30 cellular contexts compared by ENCODE assay signal in the genomic region with DNA sequence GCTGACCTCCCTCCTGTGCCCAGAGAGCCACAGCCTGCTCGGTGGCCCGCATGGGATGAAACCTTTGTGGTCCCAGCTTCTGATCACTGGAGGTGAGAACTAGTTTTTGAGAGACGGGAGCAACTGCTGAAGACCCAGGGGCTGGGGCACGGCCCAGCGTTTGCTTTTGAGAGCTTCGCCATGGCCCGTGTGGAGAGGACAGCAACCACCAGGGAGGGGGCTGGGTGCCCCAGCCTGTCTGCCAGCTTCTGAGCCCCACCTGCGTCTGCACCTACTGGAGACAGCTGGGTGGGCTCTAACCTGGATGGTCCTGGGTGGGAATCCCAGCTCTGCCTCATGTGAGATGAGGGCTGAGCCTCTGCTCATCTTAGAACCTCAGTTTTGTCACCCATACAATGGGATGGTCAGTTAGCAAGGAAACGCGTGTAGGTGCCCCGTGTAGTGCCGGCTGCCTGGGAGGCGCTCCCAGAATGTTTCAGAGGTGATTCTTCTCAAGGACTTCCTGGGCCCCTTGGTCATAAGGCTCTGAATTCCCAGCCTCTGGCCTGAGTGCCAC. TPM values are rescaled to one million over a fixed set of nuclear protein-coding genes. Genes with fewer than 3 reads are reported as not detected.
"Had no signal": no experiment of that assay in that cellular context is flagged by ENCODE, and none has a peak within 500 bp of the region (broad histone marks: within the 10 kb centered on the region; RNA-seq: fewer than 3 reads in every experiment).

No MANE protein-coding gene starts in this region.

- H3K9ac ChIP-seq: neural progenitor cell had no signal

- H3K27ac ChIP-seq: neural progenitor cell, ovary, prostate gland, suprapubic skin, thoracic aorta, tibial artery, upper lobe of right lung had no signal

- H3K36me3 Mint-ChIP-seq: immature natural killer cell; mesothelial cell of epicardium; naive B cell; natural killer cell; neural progenitor cell; stimulated activated effector memory CD8-positive, alpha-beta T cell treated with anti-CD3 and anti-CD28 coated beads, Interleukin-12 subunit alpha, Interleukin-12 subunit beta, amount 100 ng/mL, for 72 hours had no signal

- H2AFZ ChIP-seq: neural progenitor cell had no signal

- H3K4me3 ChIP-seq: left ventricle myocardium inferior, lung, neural progenitor cell, ovary, prostate gland, sigmoid colon, spleen, suprapubic skin, thoracic aorta, tibial artery, upper lobe of right lung had no signal

- ATAC-seq: natural killer cell; right cardiac atrium; stimulated activated effector memory CD8-positive, alpha-beta T cell treated with anti-CD3 and anti-CD28 coated beads, Interleukin-12 subunit alpha, Interleukin-12 subunit beta, amount 100 ng/mL, for 72 hours; upper lobe of right lung had no signal

- H3K27ac Mint-ChIP-seq: immature natural killer cell; mesothelial cell of epicardium; naive B cell; natural killer cell; nephron progenitor cell; neural progenitor cell; stimulated activated effector memory CD8-positive, alpha-beta T cell treated with anti-CD3 and anti-CD28 coated beads, Interleukin-12 subunit alpha, Interleukin-12 subunit beta, amount 100 ng/mL, for 72 hours; stimulated activated naive CD8-positive, alpha-beta T cell treated with anti-CD3 and anti-CD28 coated beads, Interleukin-15, Interleukin-2, amounts not matched to agents 100 ng/mL and 50 ng/mL, for 24 hours had no signal

- H3K4me3 Mint-ChIP-seq: immature natural killer cell; mesothelial cell of epicardium; natural killer cell; nephron progenitor cell; neural progenitor cell; stimulated activated effector memory CD8-positive, alpha-beta T cell treated with anti-CD3 and anti-CD28 coated beads, Interleukin-12 subunit alpha, Interleukin-12 subunit beta, amount 100 ng/mL, for 72 hours; stimulated activated naive CD8-positive, alpha-beta T cell treated with anti-CD3 and anti-CD28 coated beads, Interleukin-15, Interleukin-2, amounts not matched to agents 100 ng/mL and 50 ng/mL, for 24 hours had no signal

- H3K27me3 Mint-ChIP-seq: stimulated activated naive CD8-positive, alpha-beta T cell treated with anti-CD3 and anti-CD28 coated beads, Interleukin-15, Interleukin-2, amounts not matched to agents 100 ng/mL and 50 ng/mL, for 24 hours had no signal

- H3K27me3 ChIP-seq: neural progenitor cell, ovary, spleen, upper lobe of right lung had no signal

- H3K4me2 ChIP-seq: neural progenitor cell had no signal

- FAIRE-seq: islet of Langerhans, kidney, small intestine, urothelium cell line had no signal

- H3K36me3 ChIP-seq: left ventricle myocardium inferior, neural progenitor cell, ovary, prostate gland, sigmoid colon, spleen, suprapubic skin, thoracic aorta, tibial artery, upper lobe of right lung had no signal

- H3K9me3 Mint-ChIP-seq: immature natural killer cell; mesothelial cell of epicardium; naive B cell; natural killer cell; nephron progenitor cell; neural progenitor cell; stimulated activated effector memory CD8-positive, alpha-beta T cell treated with anti-CD3 and anti-CD28 coated beads, Interleukin-12 subunit alpha, Interleukin-12 subunit beta, amount 100 ng/mL, for 72 hours; stimulated activated naive CD8-positive, alpha-beta T cell treated with anti-CD3 and anti-CD28 coated beads, Interleukin-15, Interleukin-2, amounts not matched to agents 100 ng/mL and 50 ng/mL, for 24 hours had no signal

- DNase-seq: hypothalamus; immature natural killer cell; kidney; left ventricle myocardium inferior; mesendoderm; naive B cell; natural killer cell; nephron progenitor cell; ovary; retina; right cardiac atrium; sigmoid colon; small intestine; spleen; stimulated activated CD4-positive, alpha-beta T cell treated with anti-CD3 and anti-CD28 coated beads, Interleukin-4, amount 100 ng/mL, for 24 hours; stimulated activated naive CD4-positive, alpha-beta T cell; tibial artery; trophoblast cell; upper lobe of right lung had no signal

- H3K9me3 ChIP-seq: left ventricle myocardium inferior, ovary, prostate gland, sigmoid colon, spleen, suprapubic skin, thoracic aorta, tibial artery, upper lobe of right lung had no signal

RNA-seq across cellular contexts. Expression of gene CCDC188, which starts 51.1 kb away (rescaled TPM):
- total RNA-seq: left ventricle myocardium inferior, mesothelial cell of epicardium, mononuclear cell, thoracic aorta had no signal
